In genomic region chr3:122609798-122610559, GRCh38 we compare ENCODE assay signal across 8 cellular contexts. TPM values are rescaled to one million over a fixed set of nuclear protein-coding genes. Genes with fewer than 3 reads are reported as not detected.
A peak's percentile ranks its signal among the peaks of the same experiment; 100 is the strongest.
DNase-seq lines count a peak whose midpoint lies in the region; ATAC-seq and TF ChIP-seq lines count a peak whose summit lies in the region.

No MANE protein-coding gene starts in this region.

- H3K27ac Mint-ChIP-seq in activated CD8-positive, alpha-beta T cell treated with anti-CD3 and anti-CD28 coated beads for 36 hours = peak overlapping the region; percentile 92
- H3K27ac Mint-ChIP-seq in naive B cell = peak overlapping the region; percentile 47 to 86 (median 75)

- POLR2A ChIA-PET in activated CD8-positive, alpha-beta T cell treated with anti-CD3 and anti-CD28 coated beads for 36 hours (lab: Charles Lee) = interaction anchor here (0.6 to 1.3 kb wide), 7 partner anchors 11 to 207 kb away, joined by 3 to 7 read pairs (median 4); partner anchors contain the start of genes DTX3L and PARP9

- H3K27me3 Mint-ChIP-seq in activated CD8-positive, alpha-beta T cell treated with anti-CD3 and anti-CD28 coated beads for 36 hours = no peaks in the 10 kb centered on the region
- H3K27me3 Mint-ChIP-seq in naive B cell = no peaks in the 10 kb centered on the region

- TF ChIP-seq CTCF in activated CD8-positive, alpha-beta T cell treated with anti-CD3 and anti-CD28 coated beads for 36 hours (IDR thresholded peaks at IDR 0.05) = no peak

- peaks cover 28% of the 10 kb centered on the region for H3K4me1 Mint-ChIP-seq in activated CD8-positive, alpha-beta T cell treated with anti-CD3 and anti-CD28 coated beads for 36 hours (ENCODE audit: low read depth)
- H3K4me1 Mint-ChIP-seq in naive B cell = peaks cover 22 to 30% (median 24%) of the 10 kb centered on the region in 3 donors

- H3K4me3 Mint-ChIP-seq in activated CD8-positive, alpha-beta T cell treated with anti-CD3 and anti-CD28 coated beads for 36 hours = peak overlapping the region; percentile 45
- peak overlapping the region in 1 of 8 donors; percentile 54 for H3K4me3 Mint-ChIP-seq in naive B cell

- DNase-seq in COLO829 (ENCODE audit: low spot score) (peak; percentile 53), naive B cell (no peak), NCI-H1417 treated with DMSO at 0.1 percent for 48 hours (lab: John Stamatoyannopoulos, UW) (no peak), hippocampal formation (lab: John Stamatoyannopoulos, UW) (no peak)
- peak; percentile 38 for DNase-seq in activated CD8-positive, alpha-beta T cell treated with anti-CD3 and anti-CD28 coated beads for 36 hours
- no peak for DNase-seq in stimulated activated naive CD4-positive, alpha-beta T cell (lab: John Stamatoyannopoulos, UW)

- H3K36me3 Mint-ChIP-seq in activated CD8-positive, alpha-beta T cell treated with anti-CD3 and anti-CD28 coated beads for 36 hours (ENCODE audit: low read depth) = peaks cover 33% of the 10 kb centered on the region
- peaks cover 27 to 35% of the 10 kb centered on the region in 2 donors for H3K36me3 Mint-ChIP-seq in naive B cell

- CTCF ChIA-PET in activated CD8-positive, alpha-beta T cell treated with anti-CD3 and anti-CD28 coated beads for 36 hours (lab: Charles Lee) = interaction anchor here (0.6 to 1.2 kb wide), 6 partner anchors 10 to 69 kb away, joined by 3 to 4 read pairs (median 3); no protein-coding TSS in a partner anchor

- peak; percentile 98 for ATAC-seq in GM19455 (IDR thresholded peaks at IDR 0.05; ENCODE audit: unreplicated experiment)
- ATAC-seq in HG03432 (IDR thresholded peaks at IDR 0.05; ENCODE audit: unreplicated experiment) = peak; percentile 98
- peak; percentile 92 for ATAC-seq in activated CD8-positive, alpha-beta T cell treated with anti-CD3 and anti-CD28 coated beads for 36 hours
- peak in 1 of 2 donors; percentile 25 for ATAC-seq in naive B cell (ENCODE audit: low read depth in 2 of 2)

- H3K9me3 Mint-ChIP-seq in activated CD8-positive, alpha-beta T cell treated with anti-CD3 and anti-CD28 coated beads for 36 hours = peaks cover 9% of the 10 kb centered on the region
- no peaks in the 10 kb centered on the region for H3K9me3 Mint-ChIP-seq in naive B cell

- intact Hi-C loops in activated CD8-positive, alpha-beta T cell treated with anti-CD3 and anti-CD28 coated beads for 36 hours (cut with micrococcal nuclease) = loop anchor here (5.0 kb wide), 1 partner anchor 33 kb away; the partner anchor contains the start of gene PARP15

RNA-seq across cellular contexts. Expression of gene PARP15, which starts 32.5 kb away (rescaled TPM):
- 10 to 100 TPM; 13.3 to 14.0 TPM for total RNA-seq in activated CD8-positive, alpha-beta T cell treated with anti-CD3 and anti-CD28 coated beads for 36 hours
- 10 to 100 TPM; 10.9 to 24.4 (median 17.8) TPM for polyA plus RNA-seq in naive B cell (ENCODE audit: low read depth in 6 of 6)

RNA-seq across cellular contexts. Expression of gene DTX3L, which starts 45.8 kb away (rescaled TPM):
- 10 to 100 TPM; 22.1 to 25.9 TPM for total RNA-seq in activated CD8-positive, alpha-beta T cell treated with anti-CD3 and anti-CD28 coated beads for 36 hours
- 10 to 100 TPM; 10.9 to 34.1 (median 27.0) TPM for polyA plus RNA-seq in naive B cell (ENCODE audit: low read depth in 6 of 6)

RNA-seq across cellular contexts. Expression of gene PARP9, which starts 45.9 kb away (rescaled TPM):
- total RNA-seq in activated CD8-positive, alpha-beta T cell treated with anti-CD3 and anti-CD28 coated beads for 36 hours = 10 to 100 TPM; 17.8 to 18.5 TPM
- polyA plus RNA-seq in naive B cell (ENCODE audit: low read depth in 6 of 6) = 10 to 100 TPM; 13.1 to 26.2 (median 18.8) TPM

Comparison
In these comparisons a context has a peak if more than half of its experiments do, and no peak if none do; other contexts are left out.
1. DNase-seq: peak in COLO829 (single experiment) and activated CD8-positive, alpha-beta T cell treated with anti-CD3 and anti-CD28 coated beads for 36 hours (single experiment); none in naive B cell (single experiment), NCI-H1417 treated with DMSO at 0.1 percent for 48 hours (single experiment), stimulated activated naive CD4-positive, alpha-beta T cell (0 of 6) and hippocampal formation (0 of 2).